11 cellular contexts compared by ENCODE assay signal in genomic region chr14:89669209-89669608, GRCh38.
A peak's percentile ranks its signal among the peaks of the same experiment; 100 is the strongest.
DNase-seq lines count a peak whose midpoint lies in the region; ATAC-seq and TF ChIP-seq lines count a peak whose summit lies in the region.
"Had no signal": no experiment of that assay in that cellular context is flagged by ENCODE, and none has a peak within 500 bp of the region (broad histone marks: within the 10 kb centered on the region; RNA-seq: fewer than 3 reads in every experiment).

No MANE protein-coding gene starts in this region.

- H3K27ac ChIP-seq in HL-60 (replicated peaks) = peak overlapping the region; percentile 39
- H3K27ac ChIP-seq: psoas muscle had no signal

- no peak overlapping the region for H3K27ac Mint-ChIP-seq in activated CD4-positive, alpha-beta T cell treated with anti-CD3 and anti-CD28 coated beads, Interleukin-2, amount 10 ng/mL, durations not matched to agents 24 days and 14 days
- peak overlapping the region; percentile 63 for H3K27ac Mint-ChIP-seq in dendritic cell treated with granulocyte-macrophage colony-stimulating factor and Interleukin-4, amounts not matched to agents 40 ng/mL and 50 ng/mL, for 4 days
- H3K27ac Mint-ChIP-seq in stimulated activated effector memory CD8-positive, alpha-beta T cell treated with anti-CD3 and anti-CD28 coated beads, Interleukin-12 subunit alpha, Interleukin-12 subunit beta, amount 100 ng/mL, for 72 hours = no peak overlapping the region

- no peak overlapping the region for H3K4me3 ChIP-seq in HL-60 (replicated peaks; ENCODE audit: insufficient read depth, low read length)
- H3K4me3 ChIP-seq: psoas muscle had no signal

- no peaks in the 10 kb centered on the region for H3K27me3 ChIP-seq in HL-60 (ENCODE audit: insufficient read depth, poor library complexity, severe bottlenecking)

- peak; percentile 69 for DNase-seq in activated CD4-positive, alpha-beta T cell treated with anti-CD3 and anti-CD28 coated beads, Interleukin-2, amount 10 ng/mL, durations not matched to agents 24 days and 14 days
- no peak for DNase-seq in activated CD4-positive, alpha-beta T cell treated with anti-CD3 and anti-CD28 coated beads for 1 hour
- peak; percentile 48 to 85 for DNase-seq in HL-60 (ENCODE audit: low read depth in 1 of 2, low spot score in 1 of 2)
- DNase-seq in stimulated activated effector memory CD8-positive, alpha-beta T cell treated with anti-CD3 and anti-CD28 coated beads, Interleukin-12 subunit alpha, Interleukin-12 subunit beta, amount 100 ng/mL, for 72 hours (ENCODE audit: low spot score in 2 of 2) = no peak
- no peak for DNase-seq in AG20443 (ENCODE audit: low spot score)
- no peak for DNase-seq in cerebellar cortex (ENCODE audit: low spot score)
- DNase-seq: activated gamma-delta T cell treated with Interleukin-2 at 50 U/mL for 16 hours, psoas muscle, SW 1271 had no signal

- peaks cover 21% of the 10 kb centered on the region for H3K9me3 Mint-ChIP-seq in activated CD4-positive, alpha-beta T cell treated with anti-CD3 and anti-CD28 coated beads, Interleukin-2, amount 10 ng/mL, durations not matched to agents 24 days and 14 days
- peaks cover 8% of the 10 kb centered on the region for H3K9me3 Mint-ChIP-seq in dendritic cell treated with granulocyte-macrophage colony-stimulating factor and Interleukin-4, amounts not matched to agents 40 ng/mL and 50 ng/mL, for 4 days
- H3K9me3 Mint-ChIP-seq in stimulated activated effector memory CD8-positive, alpha-beta T cell treated with anti-CD3 and anti-CD28 coated beads, Interleukin-12 subunit alpha, Interleukin-12 subunit beta, amount 100 ng/mL, for 72 hours = peaks cover 2% of the 10 kb centered on the region

- peak; percentile 76 for ATAC-seq in stimulated activated effector memory CD8-positive, alpha-beta T cell treated with anti-CD3 and anti-CD28 coated beads, Interleukin-12 subunit alpha, Interleukin-12 subunit beta, amount 100 ng/mL, for 72 hours
- no peak for ATAC-seq in GM21526 (IDR thresholded peaks at IDR 0.05; ENCODE audit: low FRiP score, unreplicated experiment)
- ATAC-seq: psoas muscle had no signal

- intact Hi-C loops in activated CD4-positive, alpha-beta T cell treated with anti-CD3 and anti-CD28 coated beads, Interleukin-2, amount 10 ng/mL, durations not matched to agents 24 days and 14 days (cut with micrococcal nuclease) = no loop called here
- intact Hi-C loops in dendritic cell treated with granulocyte-macrophage colony-stimulating factor and Interleukin-4, amounts not matched to agents 40 ng/mL and 50 ng/mL, for 4 days (cut with micrococcal nuclease) = no loop called here

- no peak overlapping the region for H3K4me3 Mint-ChIP-seq in activated CD4-positive, alpha-beta T cell treated with anti-CD3 and anti-CD28 coated beads, Interleukin-2, amount 10 ng/mL, durations not matched to agents 24 days and 14 days
- H3K4me3 Mint-ChIP-seq in dendritic cell treated with granulocyte-macrophage colony-stimulating factor and Interleukin-4, amounts not matched to agents 40 ng/mL and 50 ng/mL, for 4 days = no peak overlapping the region
- H3K4me3 Mint-ChIP-seq in stimulated activated effector memory CD8-positive, alpha-beta T cell treated with anti-CD3 and anti-CD28 coated beads, Interleukin-12 subunit alpha, Interleukin-12 subunit beta, amount 100 ng/mL, for 72 hours = no peak overlapping the region

- H3K27me3 Mint-ChIP-seq in activated CD4-positive, alpha-beta T cell treated with anti-CD3 and anti-CD28 coated beads, Interleukin-2, amount 10 ng/mL, durations not matched to agents 24 days and 14 days = no peaks in the 10 kb centered on the region
- no peaks in the 10 kb centered on the region for H3K27me3 Mint-ChIP-seq in dendritic cell treated with granulocyte-macrophage colony-stimulating factor and Interleukin-4, amounts not matched to agents 40 ng/mL and 50 ng/mL, for 4 days

- H3K4me1 Mint-ChIP-seq in activated CD4-positive, alpha-beta T cell treated with anti-CD3 and anti-CD28 coated beads, Interleukin-2, amount 10 ng/mL, durations not matched to agents 24 days and 14 days = peaks cover 30% of the 10 kb centered on the region
- H3K4me1 Mint-ChIP-seq in dendritic cell treated with granulocyte-macrophage colony-stimulating factor and Interleukin-4, amounts not matched to agents 40 ng/mL and 50 ng/mL, for 4 days (ENCODE audit: low read depth) = peaks cover 29% of the 10 kb centered on the region
- peaks cover 10% of the 10 kb centered on the region for H3K4me1 Mint-ChIP-seq in stimulated activated effector memory CD8-positive, alpha-beta T cell treated with anti-CD3 and anti-CD28 coated beads, Interleukin-12 subunit alpha, Interleukin-12 subunit beta, amount 100 ng/mL, for 72 hours

- H3K36me3 Mint-ChIP-seq in activated CD4-positive, alpha-beta T cell treated with anti-CD3 and anti-CD28 coated beads, Interleukin-2, amount 10 ng/mL, durations not matched to agents 24 days and 14 days (ENCODE audit: low read depth) = peaks cover 3% of the 10 kb centered on the region
- H3K36me3 Mint-ChIP-seq in dendritic cell treated with granulocyte-macrophage colony-stimulating factor and Interleukin-4, amounts not matched to agents 40 ng/mL and 50 ng/mL, for 4 days (ENCODE audit: low read depth) = no peaks in the 10 kb centered on the region
- H3K36me3 Mint-ChIP-seq in stimulated activated effector memory CD8-positive, alpha-beta T cell treated with anti-CD3 and anti-CD28 coated beads, Interleukin-12 subunit alpha, Interleukin-12 subunit beta, amount 100 ng/mL, for 72 hours = no peaks in the 10 kb centered on the region

- no peak for TF ChIP-seq CTCF in HL-60 (IDR thresholded peaks at IDR 0.05; ENCODE audit: insufficient read depth, low read length)

Comparison
In these comparisons a context has a peak if more than half of its experiments do, and no peak if none do; other contexts are left out.
1. DNase-seq: peak in activated CD4-positive, alpha-beta T cell treated with anti-CD3 and anti-CD28 coated beads, Interleukin-2, amount 10 ng/mL, durations not matched to agents 24 days and 14 days (single experiment) and HL-60 (2 of 2); none in activated CD4-positive, alpha-beta T cell treated with anti-CD3 and anti-CD28 coated beads for 1 hour (single experiment), stimulated activated effector memory CD8-positive, alpha-beta T cell treated with anti-CD3 and anti-CD28 coated beads, Interleukin-12 subunit alpha, Interleukin-12 subunit beta, amount 100 ng/mL, for 72 hours (0 of 2), AG20443 (single experiment) and cerebellar cortex (single experiment).